In genomic region chr17:30493802-30494201, GRCh38 we compare ENCODE assay signal across 25 cellular contexts.
"Had no signal": no experiment of that assay in that cellular context is flagged by ENCODE, and none has a peak within 500 bp of the region (broad histone marks: within the 10 kb centered on the region; RNA-seq: fewer than 3 reads in every experiment).

No MANE protein-coding gene starts in this region.

- H3K27me3 Mint-ChIP-seq: dendritic cell treated with granulocyte-macrophage colony-stimulating factor and Interleukin-4, amounts not matched to agents 40 ng/mL and 50 ng/mL, for 4 days; effector memory CD8-positive, alpha-beta T cell; naive thymus-derived CD4-positive, alpha-beta T cell had no signal

- H3K4me2 ChIP-seq: hepatocyte had no signal

- FAIRE-seq: keratinocyte had no signal

- H3K27ac Mint-ChIP-seq: dendritic cell treated with granulocyte-macrophage colony-stimulating factor and Interleukin-4, amounts not matched to agents 40 ng/mL and 50 ng/mL, for 4 days; endodermal cell; mesothelial cell of epicardium had no signal

- H3K9me3 Mint-ChIP-seq: dendritic cell treated with granulocyte-macrophage colony-stimulating factor and Interleukin-4, amounts not matched to agents 40 ng/mL and 50 ng/mL, for 4 days; effector memory CD8-positive, alpha-beta T cell; endodermal cell; immature natural killer cell; mesothelial cell of epicardium; naive thymus-derived CD4-positive, alpha-beta T cell had no signal

- H3K9me3 ChIP-seq: colonic mucosa, esophagus squamous epithelium, gastroesophageal sphincter, heart left ventricle, left lung, lower lobe of right lung, mucosa of descending colon had no signal

- H3K4me1 Mint-ChIP-seq: endodermal cell, mesothelial cell of epicardium had no signal

- H3K27ac ChIP-seq: colonic mucosa, epithelial cell of prostate, esophagus squamous epithelium, gastroesophageal sphincter, heart left ventricle, hepatocyte, left lung, lower lobe of right lung had no signal

- H3K4me3 ChIP-seq: colonic mucosa, esophagus squamous epithelium, gastroesophageal sphincter, heart left ventricle, hepatocyte, left lung, lower lobe of right lung, mucosa of descending colon had no signal

- ATAC-seq: effector memory CD8-positive, alpha-beta T cell; esophagus mucosa; gastroesophageal sphincter; heart left ventricle; left cardiac atrium; left lung; left ventricle myocardium superior; lower lobe of right lung; mucosa of descending colon; naive thymus-derived CD4-positive, alpha-beta T cell had no signal

- H3K4me1 ChIP-seq: colonic mucosa, esophagus squamous epithelium, gastroesophageal sphincter, left lung, lower lobe of right lung had no signal

- H3K4me3 Mint-ChIP-seq: dendritic cell treated with granulocyte-macrophage colony-stimulating factor and Interleukin-4, amounts not matched to agents 40 ng/mL and 50 ng/mL, for 4 days; effector memory CD8-positive, alpha-beta T cell; endodermal cell; mesothelial cell of epicardium; naive thymus-derived CD4-positive, alpha-beta T cell had no signal

- DNase-seq: colonic mucosa; cortex of kidney; effector CD8-positive, alpha-beta T cell; effector memory CD8-positive, alpha-beta T cell; endodermal cell; erythroblast; esophagus squamous epithelium; foreskin fibroblast; heart left ventricle; hypothalamus; immature natural killer cell; left cardiac atrium; left lung; left ventricle myocardium superior; lower lobe of right lung; mesenchymal stem cell; mucosa of descending colon; naive thymus-derived CD4-positive, alpha-beta T cell had no signal
